Comparison of ENCODE assay signal across 14 cellular contexts in genomic region chr10:75263806-75264205, GRCh38.
"Had no signal": no experiment of that assay in that cellular context is flagged by ENCODE, and none has a peak within 500 bp of the region (broad histone marks: within the 10 kb centered on the region; RNA-seq: fewer than 3 reads in every experiment).

No MANE protein-coding gene starts in this region.

- H3K27ac ChIP-seq: ascending aorta had no signal

- H3K4me3 ChIP-seq: ascending aorta, skin epidermis had no signal

- H3K27me3 ChIP-seq: ascending aorta had no signal

- ATAC-seq: activated naive CD8-positive, alpha-beta T cell treated with anti-CD3 and anti-CD28 coated beads, Interleukin-2, amount 50 U/mL, for 24 hours had no signal

- H3K9me3 ChIP-seq: ascending aorta had no signal

- H3K36me3 ChIP-seq: ascending aorta had no signal

- DNase-seq: activated CD4-positive, alpha-beta T cell treated with anti-CD3 and anti-CD28 coated beads for 1 hour; activated CD4-positive, alpha-beta T cell treated with anti-CD3 and anti-CD28 coated beads, Interleukin-2, amount 50 U/mL, for 4 hours; activated naive CD4-positive, alpha-beta T cell treated with anti-CD3 and anti-CD28 coated beads for 36 hours; activated naive CD8-positive, alpha-beta T cell treated with anti-CD3 and anti-CD28 coated beads, Interleukin-2, amount 50 U/mL, for 24 hours; activated T-cell treated with anti-CD3 and anti-CD28 coated beads, Interleukin-2, amount 50 U/mL, for 1 hour; erythroblast; islet precursor cell; mesendoderm; nucleus accumbens; right cardiac atrium; stimulated activated CD4-positive, alpha-beta T cell treated with anti-CD3 and anti-CD28 coated beads, Interleukin-4, amount 100 ng/mL, for 24 hours; T-helper 9 cell had no signal

- H3K4me1 ChIP-seq: ascending aorta had no signal
